Comparison of ENCODE assay signal across 1 cellular context in genomic region chr15:70558406-70559222, GRCh38.
TF ChIP-seq lines count a peak whose summit lies in the region.

No MANE protein-coding gene starts in this region.

TF ChIP-seq in H1, 55 proteins besides CTCF, POLR2A, EP300 and RAD21 (continued from another document):
- TF ChIP-seq CHD7 (IDR thresholded peaks at IDR 0.05; ENCODE audit: insufficient replicate concordance, low read length) (no peak), MAFK (IDR thresholded peaks at IDR 0.05; ENCODE audit: low read depth, low read length) (no peak), NANOG (IDR thresholded peaks at IDR 0.05; ENCODE audit: insufficient read depth, low read depth, low read length, poor library complexity, severe bottlenecking) (no peak), SIN3A (conservative IDR thresholded peaks at IDR 0.05 in 1 of 2, IDR thresholded peaks at IDR 0.05 in 1 of 2; ENCODE audit: low read depth in 1 of 2, low read length in 2 of 2) (no peak)
TF ChIP-seq in H1: peak in this region for 0.
